ENCODE assay signal across 20 cellular contexts in the genomic region with DNA sequence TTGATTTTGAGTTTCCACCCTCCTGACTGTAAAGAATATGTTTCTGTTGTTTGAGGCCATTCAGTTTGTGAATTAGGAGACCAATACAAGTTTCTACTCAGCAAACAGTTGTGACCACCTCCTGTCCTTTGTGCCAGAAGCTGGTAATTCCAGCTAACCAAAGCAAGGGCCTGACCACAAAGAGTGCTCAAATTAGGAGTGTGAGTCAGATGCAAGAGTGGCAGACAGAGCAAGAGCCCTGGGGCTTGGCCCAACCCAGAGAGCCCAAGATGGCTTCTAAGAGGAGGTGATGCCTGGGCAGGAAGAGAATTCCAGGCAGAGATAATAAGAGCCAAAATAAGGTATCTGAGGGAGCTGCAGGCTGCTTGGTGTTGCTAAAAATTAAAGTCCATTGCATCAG.
DNase-seq lines count a peak whose midpoint lies in the region; ATAC-seq and TF ChIP-seq lines count a peak whose summit lies in the region.
"Had no signal": no experiment of that assay in that cellular context is flagged by ENCODE, and none has a peak within 500 bp of the region (broad histone marks: within the 10 kb centered on the region; RNA-seq: fewer than 3 reads in every experiment).

No MANE protein-coding gene starts in this region.

- no peak overlapping the region for H3K4me3 Mint-ChIP-seq in stimulated activated effector memory CD8-positive, alpha-beta T cell treated with anti-CD3 and anti-CD28 coated beads, Interleukin-12 subunit alpha, Interleukin-12 subunit beta, amount 100 ng/mL, for 72 hours
- H3K4me3 Mint-ChIP-seq in activated T-helper 2 cell treated with anti-CD3 and anti-CD28 coated beads, Interferon-gamma antibody, Interleukin-2, Interleukin-4, amounts not matched to agents 10 μg/mL and 5 μg/mL and 100 μg/mL, durations not matched to agents 14 hours and 24 hours and 36 hours (ENCODE audit: low read depth), result no peak overlapping the region
- H3K4me3 Mint-ChIP-seq: H9 had no signal

- no peaks in the 10 kb centered on the region for H4K20me1 ChIP-seq in MM.1S (ENCODE audit: insufficient read depth, low read length)

- H3K27ac Mint-ChIP-seq in stimulated activated effector memory CD8-positive, alpha-beta T cell treated with anti-CD3 and anti-CD28 coated beads, Interleukin-12 subunit alpha, Interleukin-12 subunit beta, amount 100 ng/mL, for 72 hours, result no peak overlapping the region
- no peak overlapping the region for H3K27ac Mint-ChIP-seq in activated T-helper 2 cell treated with anti-CD3 and anti-CD28 coated beads, Interferon-gamma antibody, Interleukin-2, Interleukin-4, amounts not matched to agents 10 μg/mL and 5 μg/mL and 100 μg/mL, durations not matched to agents 14 hours and 24 hours and 36 hours

- DNase-seq in NCI-H2196 (lab: John Stamatoyannopoulos, UW; ENCODE audit: unreplicated experiment), result peak; percentile 11
- DNase-seq in NCI-H2196 treated with DMSO at 0.1 percent for 48 hours (lab: John Stamatoyannopoulos, UW; ENCODE audit: unreplicated experiment), result no peak
- DNase-seq in SW480 (ENCODE audit: low spot score), result peak; percentile 13
- DNase-seq in islet precursor cell, result peak; percentile 88
- DNase-seq in stimulated activated effector memory CD8-positive, alpha-beta T cell treated with anti-CD3 and anti-CD28 coated beads, Interleukin-12 subunit alpha, Interleukin-12 subunit beta, amount 100 ng/mL, for 72 hours (ENCODE audit: low spot score in 2 of 2), result no peak
- no peak for DNase-seq in ascending aorta (ENCODE audit: low spot score in 2 of 2)
- DNase-seq in MM.1S, result no peak
- DNase-seq in activated T-helper 2 cell treated with anti-CD3 and anti-CD28 coated beads, Interferon-gamma antibody, Interleukin-2, Interleukin-4, amounts not matched to agents 10 μg/mL and 5 μg/mL and 100 μg/mL, durations not matched to agents 14 hours and 24 hours and 36 hours (ENCODE audit: low spot score), result no peak
- DNase-seq: AML-193, DMS79, H9, NCI-H1092, NCI-H1436 treated with DMSO at 0.1 percent for 48 hours, NCI-H2029, NCI-H446 treated with DMSO at 0.1 percent for 48 hours, NCI-H69, SHP77 treated with DMSO at 0.1 percent for 48 hours had no signal

- H3K27ac ChIP-seq in ascending aorta (no peak overlapping the region), MM.1S (ENCODE audit: low read length) (no peak overlapping the region)
- H3K27ac ChIP-seq: 22Rv1, C4-2B, KMS-11 had no signal

- TF ChIP-seq CTCF in ascending aorta (IDR thresholded peaks at IDR 0.05) (no peak), MM.1S (IDR thresholded peaks at IDR 0.05; ENCODE audit: low read length) (no peak)

- no peak overlapping the region for H3K4me2 ChIP-seq in MM.1S (ENCODE audit: low read depth, low read length)
- H3K4me2 ChIP-seq: KMS-11 had no signal

- no peaks in the 10 kb centered on the region for H3K9me2 ChIP-seq in MM.1S (replicated peaks; ENCODE audit: insufficient read depth, low read length)

- H3K79me2 ChIP-seq in MM.1S (ENCODE audit: low read length), result no peaks in the 10 kb centered on the region

- H3F3A ChIP-seq in MM.1S (ENCODE audit: insufficient read depth, low read length), result no peaks in the 10 kb centered on the region

- no peak overlapping the region for H3K9ac ChIP-seq in MM.1S (ENCODE audit: low read length)
- H3K9ac ChIP-seq: KMS-11 had no signal

- intact Hi-C loops in ascending aorta (cut with DNase I), result no loop called here
- intact Hi-C loops in activated T-helper 2 cell treated with anti-CD3 and anti-CD28 coated beads, Interferon-gamma antibody, Interleukin-2, Interleukin-4, amounts not matched to agents 10 μg/mL and 5 μg/mL and 100 μg/mL, durations not matched to agents 14 hours and 24 hours and 36 hours (cut with micrococcal nuclease), result no loop called here

- no peaks in the 10 kb centered on the region for H3K9me3 ChIP-seq in ascending aorta
- H3K9me3 ChIP-seq in MM.1S (replicated peaks; ENCODE audit: insufficient read depth, low read length), result no peaks in the 10 kb centered on the region

- ATAC-seq in stimulated activated effector memory CD8-positive, alpha-beta T cell treated with anti-CD3 and anti-CD28 coated beads, Interleukin-12 subunit alpha, Interleukin-12 subunit beta, amount 100 ng/mL, for 72 hours, result peak; percentile 54

- no peaks in the 10 kb centered on the region for H3K36me3 Mint-ChIP-seq in stimulated activated effector memory CD8-positive, alpha-beta T cell treated with anti-CD3 and anti-CD28 coated beads, Interleukin-12 subunit alpha, Interleukin-12 subunit beta, amount 100 ng/mL, for 72 hours
- H3K36me3 Mint-ChIP-seq in activated T-helper 2 cell treated with anti-CD3 and anti-CD28 coated beads, Interferon-gamma antibody, Interleukin-2, Interleukin-4, amounts not matched to agents 10 μg/mL and 5 μg/mL and 100 μg/mL, durations not matched to agents 14 hours and 24 hours and 36 hours (ENCODE audit: low read depth), result no peaks in the 10 kb centered on the region

- H3K36me3 ChIP-seq in ascending aorta (no peaks in the 10 kb centered on the region), MM.1S (replicated peaks; ENCODE audit: insufficient read depth, low read length) (no peaks in the 10 kb centered on the region)

- no peak overlapping the region for H2AFZ ChIP-seq in MM.1S (ENCODE audit: low read length)

- H3K27me3 Mint-ChIP-seq in activated T-helper 2 cell treated with anti-CD3 and anti-CD28 coated beads, Interferon-gamma antibody, Interleukin-2, Interleukin-4, amounts not matched to agents 10 μg/mL and 5 μg/mL and 100 μg/mL, durations not matched to agents 14 hours and 24 hours and 36 hours (ENCODE audit: low read depth), result no peaks in the 10 kb centered on the region

- H3K9me3 Mint-ChIP-seq in stimulated activated effector memory CD8-positive, alpha-beta T cell treated with anti-CD3 and anti-CD28 coated beads, Interleukin-12 subunit alpha, Interleukin-12 subunit beta, amount 100 ng/mL, for 72 hours, result no peaks in the 10 kb centered on the region
- no peaks in the 10 kb centered on the region for H3K9me3 Mint-ChIP-seq in activated T-helper 2 cell treated with anti-CD3 and anti-CD28 coated beads, Interferon-gamma antibody, Interleukin-2, Interleukin-4, amounts not matched to agents 10 μg/mL and 5 μg/mL and 100 μg/mL, durations not matched to agents 14 hours and 24 hours and 36 hours

- H3K4me1 ChIP-seq in ascending aorta (no peaks in the 10 kb centered on the region), MM.1S (ENCODE audit: low read length) (no peaks in the 10 kb centered on the region)

- no peaks in the 10 kb centered on the region for H3K27me3 ChIP-seq in ascending aorta
- H3K27me3 ChIP-seq in MM.1S (replicated peaks; ENCODE audit: insufficient read depth, low read length), result no peaks in the 10 kb centered on the region

- no peak overlapping the region for H3K4me3 ChIP-seq in ascending aorta
- H3K4me3 ChIP-seq in MM.1S (ENCODE audit: low read length), result no peak overlapping the region

- H3K4me1 Mint-ChIP-seq in stimulated activated effector memory CD8-positive, alpha-beta T cell treated with anti-CD3 and anti-CD28 coated beads, Interleukin-12 subunit alpha, Interleukin-12 subunit beta, amount 100 ng/mL, for 72 hours, result no peaks in the 10 kb centered on the region
- no peaks in the 10 kb centered on the region for H3K4me1 Mint-ChIP-seq in activated T-helper 2 cell treated with anti-CD3 and anti-CD28 coated beads, Interferon-gamma antibody, Interleukin-2, Interleukin-4, amounts not matched to agents 10 μg/mL and 5 μg/mL and 100 μg/mL, durations not matched to agents 14 hours and 24 hours and 36 hours (ENCODE audit: low read depth)

Comparison
In these comparisons a context has a peak if more than half of its experiments do, and no peak if none do; other contexts are left out.
1. DNase-seq: peak in NCI-H2196 (single experiment), SW480 (single experiment) and islet precursor cell (single experiment); none in NCI-H2196 treated with DMSO at 0.1 percent for 48 hours (single experiment), stimulated activated effector memory CD8-positive, alpha-beta T cell treated with anti-CD3 and anti-CD28 coated beads, Interleukin-12 subunit alpha, Interleukin-12 subunit beta, amount 100 ng/mL, for 72 hours (0 of 2), ascending aorta (0 of 2), MM.1S (single experiment) and activated T-helper 2 cell treated with anti-CD3 and anti-CD28 coated beads, Interferon-gamma antibody, Interleukin-2, Interleukin-4, amounts not matched to agents 10 μg/mL and 5 μg/mL and 100 μg/mL, durations not matched to agents 14 hours and 24 hours and 36 hours (single experiment).